Comparison of ENCODE assay signal across 9 cellular contexts in the genomic region with DNA sequence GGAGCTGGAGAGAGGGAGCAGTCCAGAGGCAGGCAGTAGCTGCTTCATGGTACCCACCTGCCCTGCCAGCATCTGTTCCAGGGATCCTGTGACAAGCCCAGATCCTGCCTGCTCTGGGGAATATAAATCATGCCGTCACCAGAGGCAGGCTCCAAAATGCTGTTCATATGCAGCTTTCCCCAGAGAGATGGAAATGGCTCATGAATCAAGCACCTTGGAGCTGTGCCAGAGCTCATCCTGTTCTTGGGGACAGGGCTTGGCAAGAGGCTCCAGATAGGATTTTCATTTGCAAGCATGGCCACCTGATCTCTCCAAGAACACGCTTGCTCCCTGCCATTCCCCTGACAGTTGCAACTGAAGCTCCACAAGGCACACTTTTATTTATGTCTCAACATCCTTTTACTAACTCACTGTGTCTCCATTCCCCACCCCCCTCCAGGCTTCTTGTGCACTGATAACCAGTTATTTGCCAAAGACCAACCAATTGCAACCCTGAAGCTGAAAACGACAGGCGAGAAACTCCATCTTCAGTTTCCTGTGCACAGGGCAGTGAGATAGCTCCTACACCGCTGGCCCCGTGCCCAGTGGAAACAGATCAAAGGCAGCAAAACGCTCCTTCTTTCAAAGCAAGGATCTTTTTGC.
DNase-seq lines count a peak whose midpoint lies in the region; ATAC-seq and TF ChIP-seq lines count a peak whose summit lies in the region.
"Had no signal": no experiment of that assay in that cellular context is flagged by ENCODE, and none has a peak within 500 bp of the region (broad histone marks: within the 10 kb centered on the region; RNA-seq: fewer than 3 reads in every experiment).

No MANE protein-coding gene starts in this region.

- H3K36me3 Mint-ChIP-seq in neural progenitor cell, result peaks cover 11% of the 10 kb centered on the region

- DNase-seq in HT1080 (ENCODE audit: low read depth) (peak; percentile 32), NCI-H524 treated with DMSO at 0.1 percent for 48 hours (lab: John Stamatoyannopoulos, UW) (peak; percentile 95), neural progenitor cell (ENCODE audit: low spot score) (no peak), iPS-NIHi11 (ENCODE audit: low spot score) (no peak), cortex of kidney (lab: John Stamatoyannopoulos, UW) (no peak)
- DNase-seq: activated naive CD8-positive, alpha-beta T cell treated with anti-CD3 and anti-CD28 coated beads, Interleukin-2, amount 10 ng/mL, durations not matched to agents 7 days and 5 days had no signal

- H3K4me1 ChIP-seq in neural progenitor cell, result peaks cover 13% of the 10 kb centered on the region

- no peaks in the 10 kb centered on the region for H3K9me3 ChIP-seq in neural progenitor cell (ENCODE audit: low read depth)

- H3K4me1 Mint-ChIP-seq in neural progenitor cell, result peaks cover 46% of the 10 kb centered on the region

- H4K20me1 ChIP-seq in neural progenitor cell (ENCODE audit: low read depth), result no peaks in the 10 kb centered on the region

- no peaks in the 10 kb centered on the region for H3K27me3 ChIP-seq in neural progenitor cell

- no peaks in the 10 kb centered on the region for H3K36me3 ChIP-seq in neural progenitor cell

- H3K79me2 ChIP-seq in neural progenitor cell (ENCODE audit: low read depth), result no peaks in the 10 kb centered on the region

- H3K9ac ChIP-seq in neural progenitor cell, result no peak overlapping the region

- H3K4me2 ChIP-seq in neural progenitor cell, result no peak overlapping the region

- no peak overlapping the region for H3K27ac ChIP-seq in neural progenitor cell

- no peak overlapping the region for H3K4me3 ChIP-seq in neural progenitor cell

- H3F3A ChIP-seq in neural progenitor cell (ENCODE audit: low read depth), result no peaks in the 10 kb centered on the region

- H3K27ac Mint-ChIP-seq in neural progenitor cell, result peak overlapping the region; percentile 94
- H3K27ac Mint-ChIP-seq: activated naive CD8-positive, alpha-beta T cell treated with anti-CD3 and anti-CD28 coated beads, Interleukin-2, amount 10 ng/mL, durations not matched to agents 7 days and 5 days had no signal

- H3K4me3 Mint-ChIP-seq in neural progenitor cell, result no peak overlapping the region
- H3K4me3 Mint-ChIP-seq: activated naive CD8-positive, alpha-beta T cell treated with anti-CD3 and anti-CD28 coated beads, Interleukin-2, amount 10 ng/mL, durations not matched to agents 7 days and 5 days had no signal

- TF ChIP-seq CTCF in neural progenitor cell (IDR thresholded peaks at IDR 0.05), result no peak

- H2AFZ ChIP-seq in neural progenitor cell (replicated peaks), result no peak overlapping the region

- peak; percentile 62 for ATAC-seq in esophagus mucosa
- ATAC-seq in HG03432 (IDR thresholded peaks at IDR 0.05; ENCODE audit: unreplicated experiment), result no peak
- ATAC-seq in GM21447 (IDR thresholded peaks at IDR 0.05; ENCODE audit: unreplicated experiment), result no peak

- H3K27me3 Mint-ChIP-seq in neural progenitor cell (ENCODE audit: insufficient read depth, low read depth), result no peaks in the 10 kb centered on the region

- peaks cover 15% of the 10 kb centered on the region for H3K9me3 Mint-ChIP-seq in neural progenitor cell
- H3K9me3 Mint-ChIP-seq: activated naive CD8-positive, alpha-beta T cell treated with anti-CD3 and anti-CD28 coated beads, Interleukin-2, amount 10 ng/mL, durations not matched to agents 7 days and 5 days had no signal

Comparison
In these comparisons a context has a peak if more than half of its experiments do, and no peak if none do; other contexts are left out.
1. DNase-seq: peak in HT1080 (single experiment) and NCI-H524 treated with DMSO at 0.1 percent for 48 hours (single experiment); none in neural progenitor cell (single experiment), iPS-NIHi11 (single experiment) and cortex of kidney (single experiment).